Comparison of ENCODE assay signal across 14 cellular contexts in genomic region chr16:49600976-49601375, GRCh38.
A peak's percentile ranks its signal among the peaks of the same experiment; 100 is the strongest.
DNase-seq lines count a peak whose midpoint lies in the region; ATAC-seq and TF ChIP-seq lines count a peak whose summit lies in the region.
"Had no signal": no experiment of that assay in that cellular context is flagged by ENCODE, and none has a peak within 500 bp of the region (broad histone marks: within the 10 kb centered on the region; RNA-seq: fewer than 3 reads in every experiment).

No MANE protein-coding gene starts in this region.

- H3K27me3 Mint-ChIP-seq in WTC11 (ENCODE audit: low read depth) (no peaks in the 10 kb centered on the region), nephron (ENCODE audit: low read depth) (peaks cover 4% of the 10 kb centered on the region), type B pancreatic cell (peaks cover 4% of the 10 kb centered on the region)

- POLR2A ChIA-PET in WTC11 (lab: Charles Lee), result no interaction called here

- H3K27ac Mint-ChIP-seq in WTC11 (peak overlapping the region; percentile 15; the same call in 1 of the 2 replicates), nephron (peak overlapping the region; percentile 62 to 91 (median 77)), type B pancreatic cell (peak overlapping the region; percentile 36)
- H3K27ac Mint-ChIP-seq: CD8-positive, alpha-beta T cell had no signal

- H3K4me3 Mint-ChIP-seq in WTC11, result no peak overlapping the region
- peak overlapping the region in 2 of 3 experiments; percentile 9 to 49 for H3K4me3 Mint-ChIP-seq in nephron
- peak overlapping the region; percentile 36 for H3K4me3 Mint-ChIP-seq in type B pancreatic cell
- H3K4me3 Mint-ChIP-seq: CD8-positive, alpha-beta T cell had no signal

- no peak for DNase-seq in WTC11 (ENCODE audit: low spot score)
- peak; percentile 19 for DNase-seq in ecto neural progenitor cell (ENCODE audit: low spot score)
- peak; percentile 57 for DNase-seq in type B pancreatic cell (ENCODE audit: extremely low spot score, unreplicated experiment)
- DNase-seq in NCI-H1105 treated with DMSO at 0.1 percent for 48 hours (lab: John Stamatoyannopoulos, UW), result no peak
- DNase-seq: BE2C, COR-L47, DMS153, DMS79 treated with DMSO at 0.1 percent for 48 hours, EL had no signal

- H3K4me1 Mint-ChIP-seq in WTC11, result peaks cover 34% of the 10 kb centered on the region
- peaks cover 65% of the 10 kb centered on the region for H3K4me1 Mint-ChIP-seq in nephron
- peaks cover 56% of the 10 kb centered on the region for H3K4me1 Mint-ChIP-seq in type B pancreatic cell (ENCODE audit: unreplicated experiment)

- CTCF ChIA-PET in WTC11 (lab: Charles Lee), result interaction anchor here (0.9 kb wide), 1 partner anchor 8 kb away, joined by 5 read pairs; no protein-coding TSS in a partner anchor

- TF ChIP-seq POLR2A in GM18505 (IDR thresholded peaks at IDR 0.05; ENCODE audit: borderline replicate concordance, extremely low read depth, insufficient read depth, insufficient read length), result no peak

- TF ChIP-seq CTCF in WTC11 (IDR thresholded peaks at IDR 0.05) (no peak), nephron (IDR thresholded peaks at IDR 0.05; ENCODE audit: unreplicated experiment in 3 of 3) (no peak), type B pancreatic cell (conservative IDR thresholded peaks at IDR 0.05) (no peak)

- H3K36me3 Mint-ChIP-seq in WTC11 (no peaks in the 10 kb centered on the region), nephron (ENCODE audit: low read depth) (no peaks in the 10 kb centered on the region), type B pancreatic cell (no peaks in the 10 kb centered on the region)
- H3K36me3 Mint-ChIP-seq: CD8-positive, alpha-beta T cell had no signal

- no peaks in the 10 kb centered on the region for H3K9me3 Mint-ChIP-seq in WTC11
- H3K9me3 Mint-ChIP-seq in nephron, result no peaks in the 10 kb centered on the region
- no peaks in the 10 kb centered on the region for H3K9me3 Mint-ChIP-seq in type B pancreatic cell
- H3K9me3 Mint-ChIP-seq: CD8-positive, alpha-beta T cell had no signal

- no peak for ATAC-seq in WTC11
- ATAC-seq in GM18505 (IDR thresholded peaks at IDR 0.05; ENCODE audit: unreplicated experiment), result no peak
- ATAC-seq in GM18511 (IDR thresholded peaks at IDR 0.05; ENCODE audit: unreplicated experiment), result no peak
- ATAC-seq: A549; CD8-positive, alpha-beta T cell had no signal

TF ChIP-seq in WTC11, 78 proteins besides CTCF, POLR2A, EP300 and RAD21:
- TF ChIP-seq ATF6 (CRISPR knock-in tag; IDR thresholded peaks at IDR 0.05), result no peak
- no peak for TF ChIP-seq MAX (CRISPR knock-in tag; IDR thresholded peaks at IDR 0.05)
- no peak for TF ChIP-seq ELF4 (CRISPR knock-in tag; IDR thresholded peaks at IDR 0.05; ENCODE audit: low read depth)
- TF ChIP-seq STAT6 (CRISPR knock-in tag; conservative IDR thresholded peaks at IDR 0.05; ENCODE audit: low read depth), result no peak
- TF ChIP-seq JAZF1 (CRISPR knock-in tag; IDR thresholded peaks at IDR 0.05), result no peak
- no peak for TF ChIP-seq E2F1 (CRISPR knock-in tag; IDR thresholded peaks at IDR 0.05)
- TF ChIP-seq TEAD1 (CRISPR knock-in tag; IDR thresholded peaks at IDR 0.05), result no peak
- TF ChIP-seq ZNF263 (CRISPR knock-in tag; IDR thresholded peaks at IDR 0.05; ENCODE audit: low read depth), result no peak
- TF ChIP-seq EMX1 (CRISPR knock-in tag; IDR thresholded peaks at IDR 0.05), result no peak
- TF ChIP-seq KAT7 (CRISPR knock-in tag; IDR thresholded peaks at IDR 0.05; ENCODE audit: borderline replicate concordance), result no peak
- TF ChIP-seq ZNF138 (CRISPR knock-in tag; conservative IDR thresholded peaks at IDR 0.05), result no peak
- TF ChIP-seq ERG (CRISPR knock-in tag; IDR thresholded peaks at IDR 0.05), result no peak
- TF ChIP-seq TEAD4 (CRISPR knock-in tag; IDR thresholded peaks at IDR 0.05), result no peak
- no peak for TF ChIP-seq AFF4 (CRISPR knock-in tag; IDR thresholded peaks at IDR 0.05; ENCODE audit: borderline replicate concordance)

Comparison
In these comparisons a context has a peak if more than half of its experiments do, and no peak if none do; other contexts are left out.
1. DNase-seq: peak in ecto neural progenitor cell (single experiment) and type B pancreatic cell (single experiment); none in WTC11 (single experiment) and NCI-H1105 treated with DMSO at 0.1 percent for 48 hours (single experiment).
2. H3K27ac Mint-ChIP-seq: peak in every context shown above with its lines; median percentile 77 in nephron; 36 in type B pancreatic cell; 15 in WTC11.